ENCODE assay signal across 17 cellular contexts in the genomic region with DNA sequence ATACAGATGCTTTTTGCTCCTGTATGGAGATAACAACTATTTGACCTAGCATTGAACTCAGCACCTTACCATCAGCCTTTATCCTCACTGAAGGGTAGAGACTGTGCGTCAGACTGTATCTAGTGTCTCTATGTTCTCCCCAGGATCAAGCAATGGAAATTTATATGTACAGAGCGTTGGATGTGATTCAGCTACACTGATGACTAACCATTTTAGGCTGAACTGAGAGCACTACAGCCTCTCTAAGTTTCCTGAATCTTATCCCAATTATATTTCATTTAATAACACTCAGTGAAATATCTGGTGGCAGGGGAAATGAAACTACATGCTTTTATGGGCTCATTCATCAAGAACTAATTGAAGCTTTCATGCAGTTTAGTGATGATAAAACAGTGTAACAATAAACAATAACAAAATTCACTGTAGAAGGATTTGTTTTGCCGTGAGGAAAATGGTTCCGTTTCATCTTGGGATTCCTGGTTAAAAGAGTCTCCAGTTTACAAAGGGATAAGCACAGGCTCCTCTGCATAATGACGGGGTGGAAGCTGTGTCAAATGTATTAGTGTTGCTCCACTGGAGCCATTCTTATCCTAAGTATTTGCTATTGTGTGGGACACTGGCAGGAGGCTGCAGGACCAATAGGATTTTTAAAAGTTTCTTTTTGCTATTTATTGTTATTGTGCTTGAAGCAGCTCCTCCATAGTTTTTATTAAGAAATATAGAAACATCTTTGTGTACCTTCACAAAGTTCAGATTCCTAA.
DNase-seq lines count a peak whose midpoint lies in the region; TF ChIP-seq lines count a peak whose summit lies in the region.
"Had no signal": no experiment of that assay in that cellular context is flagged by ENCODE, and none has a peak within 500 bp of the region (broad histone marks: within the 10 kb centered on the region; RNA-seq: fewer than 3 reads in every experiment).

No MANE protein-coding gene starts in this region.

- H3K36me3 Mint-ChIP-seq in brain = no peaks in the 10 kb centered on the region
- H3K36me3 Mint-ChIP-seq: naive thymus-derived CD8-positive, alpha-beta T cell had no signal

- H3K4me3 Mint-ChIP-seq in brain = peak overlapping the region; percentile 36 to 82 (median 69)
- H3K4me3 Mint-ChIP-seq: HFFc6; naive thymus-derived CD8-positive, alpha-beta T cell had no signal

- no peaks in the 10 kb centered on the region for H3K27me3 Mint-ChIP-seq in brain
- H3K27me3 Mint-ChIP-seq: naive thymus-derived CD8-positive, alpha-beta T cell had no signal

- no peaks in the 10 kb centered on the region for H3K27me3 ChIP-seq in esophagus squamous epithelium
- H3K27me3 ChIP-seq: cardiac muscle cell, esophagus muscularis mucosa, uterus had no signal

- in situ Hi-C loops in GM13977 (cut with MboI; ENCODE audit: low pct_unique_long_range_greater_than_20kb, low sequenced_read_pairs, unreplicated experiment) = no loop called here

- intact Hi-C loops in esophagus squamous epithelium (cut with DNase I) = no loop called here

- H3K36me3 ChIP-seq in esophagus squamous epithelium = no peaks in the 10 kb centered on the region
- H3K36me3 ChIP-seq: cardiac muscle cell, esophagus muscularis mucosa, uterus had no signal

- peak overlapping the region; percentile 39 to 93 (median 90) for H3K27ac Mint-ChIP-seq in brain
- H3K27ac Mint-ChIP-seq: HFFc6; naive thymus-derived CD8-positive, alpha-beta T cell had no signal

- peaks cover 34% of the 10 kb centered on the region for H3K4me1 Mint-ChIP-seq in brain
- H3K4me1 Mint-ChIP-seq: naive thymus-derived CD8-positive, alpha-beta T cell had no signal

- TF ChIP-seq CTCF in AG10803 (conservative IDR thresholded peaks at IDR 0.05; ENCODE audit: low read length) (no peak), brain (conservative IDR thresholded peaks at IDR 0.05) (no peak), GM13977 (IDR thresholded peaks at IDR 0.05; ENCODE audit: extremely low read depth, insufficient read depth, missing control alignments) (no peak), esophagus squamous epithelium (IDR thresholded peaks at IDR 0.05) (no peak)

- no peak for TF ChIP-seq POLR2A in esophagus squamous epithelium (IDR thresholded peaks at IDR 0.05)

- DNase-seq in AG10803 (ENCODE audit: low read depth) (peak; percentile 37), NCI-H1105 (lab: John Stamatoyannopoulos, UW) (peak; percentile 27), iPS-NIHi11 (ENCODE audit: low spot score) (peak; percentile 22), GM13977 (ENCODE audit: low spot score) (no peak), NCI-H2171 (lab: John Stamatoyannopoulos, UW) (no peak), esophagus squamous epithelium (lab: John Stamatoyannopoulos, UW) (no peak), RPMI8226 (no peak)
- DNase-seq: AML-193; EL; HFFc6; left cardiac atrium; naive thymus-derived CD8-positive, alpha-beta T cell; NCI-H526 treated with DMSO at 0.1 percent for 48 hours; uterus had no signal

- H3K4me3 ChIP-seq in AG10803 (ENCODE audit: low read length) = peak overlapping the region; percentile 21
- H3K4me3 ChIP-seq in esophagus squamous epithelium = no peak overlapping the region
- H3K4me3 ChIP-seq: cardiac muscle cell, esophagus muscularis mucosa, uterus had no signal

- H3K27ac ChIP-seq in esophagus squamous epithelium = no peak overlapping the region
- H3K27ac ChIP-seq: cardiac muscle cell, esophagus muscularis mucosa, uterus had no signal

- H3K4me1 ChIP-seq in esophagus squamous epithelium = no peaks in the 10 kb centered on the region
- H3K4me1 ChIP-seq: esophagus muscularis mucosa, uterus had no signal

- no peaks in the 10 kb centered on the region for H3K9me3 Mint-ChIP-seq in brain
- H3K9me3 Mint-ChIP-seq: naive thymus-derived CD8-positive, alpha-beta T cell had no signal

- 24 to 33% methylated on average over 5 of the region's 5 CpGs for WGBS in esophagus squamous epithelium, 2 donors

- no peaks in the 10 kb centered on the region for H3K9me3 ChIP-seq in esophagus squamous epithelium
- H3K9me3 ChIP-seq: esophagus muscularis mucosa, uterus had no signal

Comparison
In these comparisons a context has a peak if more than half of its experiments do, and no peak if none do; other contexts are left out.
1. DNase-seq: peak in AG10803 (single experiment), NCI-H1105 (single experiment) and iPS-NIHi11 (single experiment); none in GM13977 (single experiment), NCI-H2171 (single experiment), esophagus squamous epithelium (single experiment) and RPMI8226 (single experiment).